ENCODE assay signal across 8 cellular contexts in genomic region chr12:9647825-9648700, GRCh38. TPM values are rescaled to one million over a fixed set of nuclear protein-coding genes. Genes with fewer than 3 reads are reported as not detected.
DNase-seq lines count a peak whose midpoint lies in the region; ATAC-seq and TF ChIP-seq lines count a peak whose summit lies in the region.

No MANE protein-coding gene starts in this region.

- WGBS in lower leg skin, 2 donors: 0% methylated on average over 24 to 28 of the region's 55 CpGs

- ATAC-seq in GM19025 (IDR thresholded peaks at IDR 0.05; ENCODE audit: low read depth, unreplicated experiment): peak; percentile 65
- peak; percentile 63 for ATAC-seq in HG03196 (IDR thresholded peaks at IDR 0.05; ENCODE audit: unreplicated experiment)

- no peak for TF ChIP-seq CTCF in lower leg skin (IDR thresholded peaks at IDR 0.05)

- peak overlapping the region; percentile 57 for H3K4me3 ChIP-seq in lower leg skin (ENCODE audit: low read depth, poor library complexity, severe bottlenecking)

- peak; percentile 66 for DNase-seq in Ammon's horn (ENCODE audit: low spot score)
- DNase-seq in NCI-H510A treated with DMSO at 0.1 percent for 48 hours (lab: John Stamatoyannopoulos, UW): peak; percentile 90
- peak; percentile 81 for DNase-seq in activated CD4-positive, alpha-beta T cell treated with anti-CD3 and anti-CD28 coated beads, Interleukin-2, amount 50 U/mL, for 1 hour
- peak; percentile 58 for DNase-seq in dermis blood vessel endothelial cell
- DNase-seq in lower leg skin (ENCODE audit: low spot score in 2 of 2): peak; percentile 70 to 96
- DNase-seq in stimulated activated CD4-positive, alpha-beta T cell treated with anti-CD3 and anti-CD28 coated beads, Interleukin-4, amount 100 ng/mL, for 48 hours (ENCODE audit: low read depth in 2 of 2): peak; percentile 91

- intact Hi-C loops in lower leg skin (cut with DNase I; ENCODE audit: low total_unique reads): no loop called here

- peak in 1 of 2 donors; percentile 31 for TF ChIP-seq POLR2A in lower leg skin (IDR thresholded peaks at IDR 0.05)

RNA-seq across cellular contexts. Expression of gene CLEC2D, which starts 21.4 kb away (rescaled TPM):
- total RNA-seq in dermis blood vessel endothelial cell (1.2 and 2.4 TPM in 2 replicates), lower leg skin (1 to 10 TPM; 1.6 to 7.8 (median 2.5) TPM)

RNA-seq across cellular contexts. Expression of gene KLRB1, which starts 40.3 kb away (rescaled TPM):
- total RNA-seq in dermis blood vessel endothelial cell (not detected in 2 replicates), lower leg skin (under 1 TPM in 3 of 4 donors, not detected in 1; 0.22 to 0.63 (median 0.42) TPM)

Comparison
In these comparisons a context has a peak if more than half of its experiments do, and no peak if none do; other contexts are left out.
1. Peak in every context shown above with its lines: DNase-seq, ATAC-seq and H3K4me3 ChIP-seq.